20 cellular contexts compared by ENCODE assay signal in genomic region chr4:10055871-10056270, GRCh38. TPM values are rescaled to one million over a fixed set of nuclear protein-coding genes. Genes with fewer than 3 reads are reported as not detected.
A peak's percentile ranks its signal among the peaks of the same experiment; 100 is the strongest.
DNase-seq lines count a peak whose midpoint lies in the region; ATAC-seq and TF ChIP-seq lines count a peak whose summit lies in the region.
"Had no signal": no experiment of that assay in that cellular context is flagged by ENCODE, and none has a peak within 500 bp of the region (broad histone marks: within the 10 kb centered on the region; RNA-seq: fewer than 3 reads in every experiment).

No MANE protein-coding gene starts in this region.

- H3K27ac Mint-ChIP-seq in endodermal cell (no peak overlapping the region), neural crest cell (ENCODE audit: unreplicated experiment) (peak overlapping the region; percentile 12)

- H3K36me3 ChIP-seq in endodermal cell (ENCODE audit: control insufficient read depth, insufficient read depth, low read length) (peaks cover 4% of the 10 kb centered on the region), uterus (no peaks in the 10 kb centered on the region)
- H3K36me3 ChIP-seq: BLaER1 treated with 17β-estradiol and CSF1 and Interleukin-3, amounts not matched to agents 10 nM and 100 nM; Peyer's patch; SJCRH30 had no signal

- intact Hi-C loops in uterus (cut with DNase I; ENCODE audit: low total_unique reads) = no loop called here

- peaks cover 5% of the 10 kb centered on the region for H3K27me3 Mint-ChIP-seq in endodermal cell (ENCODE audit: insufficient read depth)
- H3K27me3 Mint-ChIP-seq in neural crest cell (ENCODE audit: low read depth) = no peaks in the 10 kb centered on the region
- H3K27me3 Mint-ChIP-seq: CD4-positive, alpha-beta memory T cell; IgD-negative memory B cell had no signal

- 90 to 96% methylated on average over 2 to 4 of the region's 4 CpGs for WGBS in endodermal cell (ENCODE audit: insufficient coverage in 1 of 2, insufficient read length in 1 of 2), 2 experiments

- H3K4me3 ChIP-seq in endodermal cell (ENCODE audit: low read length) (no peak overlapping the region), uterus (no peak overlapping the region)
- H3K4me3 ChIP-seq: BLaER1 treated with 17β-estradiol and CSF1 and Interleukin-3, amounts not matched to agents 10 nM and 100 nM; Peyer's patch; SJCRH30 had no signal

- TF ChIP-seq CTCF in endodermal cell (conservative IDR thresholded peaks at IDR 0.05) (no peak), neural crest cell (conservative IDR thresholded peaks at IDR 0.05) (no peak), uterus (IDR thresholded peaks at IDR 0.05) (no peak)

- H3K4me1 Mint-ChIP-seq in endodermal cell (peaks cover 10% of the 10 kb centered on the region), neural crest cell (peaks cover 24% of the 10 kb centered on the region)

- H3K27me3 ChIP-seq in endodermal cell (ENCODE audit: control insufficient read depth, insufficient read depth, low read length, poor library complexity, severe bottlenecking) = no peaks in the 10 kb centered on the region
- H3K27me3 ChIP-seq in uterus = no peaks in the 10 kb centered on the region
- H3K27me3 ChIP-seq: BLaER1 treated with 17β-estradiol and CSF1 and Interleukin-3, amounts not matched to agents 10 nM and 100 nM; Peyer's patch; SJCRH30 had no signal

- no peak for ATAC-seq in GM21360 (IDR thresholded peaks at IDR 0.05; ENCODE audit: unreplicated experiment)
- no peak for ATAC-seq in HG03108 (IDR thresholded peaks at IDR 0.05; ENCODE audit: unreplicated experiment)
- ATAC-seq: HCT116 had no signal

- H3K36me3 Mint-ChIP-seq in endodermal cell (ENCODE audit: low read depth) = no peaks in the 10 kb centered on the region
- no peaks in the 10 kb centered on the region for H3K36me3 Mint-ChIP-seq in neural crest cell (ENCODE audit: low read depth)

- no peak overlapping the region for H3K4me3 Mint-ChIP-seq in endodermal cell
- no peak overlapping the region for H3K4me3 Mint-ChIP-seq in neural crest cell
- H3K4me3 Mint-ChIP-seq: CD4-positive, alpha-beta memory T cell; IgD-negative memory B cell had no signal

- H3K4me1 ChIP-seq in endodermal cell (ENCODE audit: control insufficient read depth, insufficient read depth, low read length) (peaks cover 1% of the 10 kb centered on the region), uterus (no peaks in the 10 kb centered on the region)
- H3K4me1 ChIP-seq: Peyer's patch had no signal

- DNase-seq in amniotic epithelial cell (ENCODE audit: low read depth) (peak; percentile 53), endodermal cell (peak; percentile 17), neural crest cell (ENCODE audit: low read depth, low spot score) (no peak), uterus (no peak), AML-193 (lab: John Stamatoyannopoulos, UW) (no peak)
- DNase-seq: CD4-positive, alpha-beta memory T cell; NCI-H1105; NCI-H2029 treated with DMSO at 0.1 percent for 48 hours; NCI-H226; NCI-H524; NCI-H774; NK-92 treated with Interleukin-12 subunit alpha and Interleukin-12 subunit beta, amount 100 ng/mL, for 24 hours; SJCRH30 had no signal

- H3K27ac ChIP-seq in endodermal cell (ENCODE audit: low read depth, low read length) = no peak overlapping the region
- H3K27ac ChIP-seq in uterus = peak overlapping the region; percentile 10 to 26
- H3K27ac ChIP-seq: BLaER1 treated with 17β-estradiol and CSF1 and Interleukin-3, amounts not matched to agents 10 nM and 100 nM; Peyer's patch; SJCRH30 had no signal

- H3K9me3 ChIP-seq in endodermal cell (ENCODE audit: control insufficient read depth, low read length) = peaks cover 9% of the 10 kb centered on the region
- no peaks in the 10 kb centered on the region for H3K9me3 ChIP-seq in uterus
- H3K9me3 ChIP-seq: Peyer's patch, SJCRH30 had no signal

- no peak overlapping the region for H3K9ac ChIP-seq in endodermal cell (ENCODE audit: extremely low read depth, low read length, poor library complexity, severe bottlenecking)
- H3K9ac ChIP-seq: BLaER1 treated with 17β-estradiol and CSF1 and Interleukin-3, amounts not matched to agents 10 nM and 100 nM had no signal

- H3K9me3 Mint-ChIP-seq in endodermal cell (peaks cover 4% of the 10 kb centered on the region), neural crest cell (no peaks in the 10 kb centered on the region)
- H3K9me3 Mint-ChIP-seq: CD4-positive, alpha-beta memory T cell; IgD-negative memory B cell had no signal

- no peak for TF ChIP-seq POLR2A in uterus (IDR thresholded peaks at IDR 0.05)

RNA-seq across cellular contexts. Expression of gene SLC2A9, which starts 34.6 kb away (rescaled TPM):
- 1 to 10 TPM in 1 of 2 donors, under 1 TPM in 1; 0.95 to 1.9 TPM for total RNA-seq in endodermal cell
- polyA plus RNA-seq in endodermal cell (2013, experiment 1 of 2) = not detected
- not detected for polyA plus RNA-seq in endodermal cell (2013, experiment 2 of 2)
- total RNA-seq in neural crest cell = 0.26 TPM in 1 of 2 replicates, not detected in the other
- total RNA-seq in uterus = 1 to 10 TPM in 3 of 4 donors, under 1 TPM in 1; 0.51 to 9.3 (median 7.1) TPM
- total RNA-seq: OCI-LY7 had no signal

Comparison
In these comparisons a context has a peak if more than half of its experiments do, and no peak if none do; other contexts are left out.
1. DNase-seq: peak in amniotic epithelial cell (single experiment) and endodermal cell (single experiment); none in neural crest cell (single experiment), uterus (0 of 2) and AML-193 (0 of 2).